ENCODE assay signal across 8 cellular contexts in the genomic region with DNA sequence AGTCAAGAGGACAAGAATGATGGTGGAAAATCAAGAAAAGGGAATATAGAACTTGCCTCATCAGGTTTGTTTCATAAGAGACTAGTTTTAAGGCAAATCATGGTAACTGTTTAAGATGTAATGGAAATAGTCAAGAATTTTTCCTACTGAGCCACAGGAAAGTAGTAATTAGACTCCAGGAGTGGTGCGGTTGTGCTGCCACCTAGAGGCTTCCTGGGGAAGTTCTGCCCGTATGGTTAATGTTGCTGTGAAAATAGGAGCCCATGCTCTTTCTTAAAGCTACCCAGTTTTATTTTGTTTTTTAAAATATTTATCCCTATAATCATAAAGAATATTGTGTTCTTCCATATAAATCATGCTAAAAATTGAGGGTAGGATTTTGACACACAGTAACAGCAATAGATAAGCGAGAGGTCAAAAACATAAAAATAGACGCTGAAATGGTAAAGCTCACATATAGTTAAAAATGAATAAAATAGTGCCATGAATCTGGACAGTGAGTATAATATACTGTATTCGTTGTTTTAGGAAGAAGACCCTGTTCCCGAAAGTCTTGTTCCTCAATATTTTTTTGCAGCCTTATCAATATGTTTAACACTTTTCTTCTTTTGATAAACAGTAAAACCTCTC.
DNase-seq lines count a peak whose midpoint lies in the region; ATAC-seq and TF ChIP-seq lines count a peak whose summit lies in the region.

No MANE protein-coding gene starts in this region.

- no peak overlapping the region for H3K4me3 ChIP-seq in ovary

- H3K27me3 ChIP-seq in ovary = no peaks in the 10 kb centered on the region

- no peak for TF ChIP-seq EP300 in ovary (IDR thresholded peaks at IDR 0.05)

- TF ChIP-seq POLR2A in ovary (IDR thresholded peaks at IDR 0.05) = no peak

- DNase-seq in NK-92 treated with Interleukin-12 subunit alpha and Interleukin-12 subunit beta, amount 100 ng/mL, for 24 hours (lab: John Stamatoyannopoulos, UW) = peak; percentile 18
- DNase-seq in NK-92 (lab: John Stamatoyannopoulos, UW; ENCODE audit: unreplicated experiment) (no peak), NCI-H748 treated with DMSO at 0.1 percent for 48 hours (lab: John Stamatoyannopoulos, UW) (peak; percentile 6), activated T-cell treated with anti-CD3 and anti-CD28 coated beads for 4 hours (peak; percentile 7), foreskin melanocyte (peak; percentile 26), ovary (peak; percentile 31 to 72 (median 64))

- 42 to 43% (median 42%) methylated on average over 6 of the region's 6 CpGs for WGBS in ovary, 3 donors

- ATAC-seq in HG02852 (IDR thresholded peaks at IDR 0.05; ENCODE audit: unreplicated experiment) (peak; percentile 71), GM21515 (IDR thresholded peaks at IDR 0.05; ENCODE audit: unreplicated experiment) (no peak)

- H3K4me1 ChIP-seq in ovary (ENCODE audit: insufficient read depth) = no peaks in the 10 kb centered on the region

- H3K36me3 ChIP-seq in ovary = no peaks in the 10 kb centered on the region

- H3K27ac ChIP-seq in ovary = no peak overlapping the region

- intact Hi-C loops in ovary (cut with DNase I) = loop anchor here in 3 of 4 donors (5.0 kb wide), 2 partner anchors 374 to 379 kb away; no protein-coding TSS in a partner anchor

- TF ChIP-seq CTCF in ovary (IDR thresholded peaks at IDR 0.05) = peak; percentile 63 to 88 (median 83)

- no peaks in the 10 kb centered on the region for H3K9me3 ChIP-seq in ovary
